In genomic region chr12:92226036-92226661, GRCh38 we compare ENCODE assay signal across 28 cellular contexts.
DNase-seq lines count a peak whose midpoint lies in the region; FAIRE-seq and TF ChIP-seq lines count a peak whose summit lies in the region.
"Had no signal": no experiment of that assay in that cellular context is flagged by ENCODE, and none has a peak within 500 bp of the region (broad histone marks: within the 10 kb centered on the region; RNA-seq: fewer than 3 reads in every experiment).

No MANE protein-coding gene starts in this region.

- H2AK5ac ChIP-seq in mesenchymal stem cell (ENCODE audit: low read length, severe bottlenecking): no peak overlapping the region

- no peak overlapping the region for H2BK5ac ChIP-seq in mesenchymal stem cell (ENCODE audit: low read depth, low read length, poor library complexity, severe bottlenecking)

- peaks cover 3% of the 10 kb centered on the region for H3K4me1 Mint-ChIP-seq in T-helper 2 cell treated with Interferon-gamma antibody and Interleukin-4, amounts not matched to agents 5 μg/mL and 100 μg/mL, for 36 hours (ENCODE audit: low read depth)
- H3K4me1 Mint-ChIP-seq in activated CD4-positive, alpha-beta T cell treated with anti-CD3 and anti-CD28 coated beads, Interleukin-2, amount 10 ng/mL, durations not matched to agents 24 days and 14 days: peaks cover 2% of the 10 kb centered on the region

- no peaks in the 10 kb centered on the region for H3K9me3 Mint-ChIP-seq in T-helper 2 cell treated with Interferon-gamma antibody and Interleukin-4, amounts not matched to agents 5 μg/mL and 100 μg/mL, for 36 hours
- peaks cover 6% of the 10 kb centered on the region for H3K9me3 Mint-ChIP-seq in activated CD4-positive, alpha-beta T cell treated with anti-CD3 and anti-CD28 coated beads, Interleukin-2, amount 10 ng/mL, durations not matched to agents 24 days and 14 days
- H3K9me3 Mint-ChIP-seq: activated CD4-positive, alpha-beta memory T cell treated with anti-CD3 and anti-CD28 coated beads for 36 hours; stimulated activated naive CD8-positive, alpha-beta T cell treated with anti-CD3 and anti-CD28 coated beads, Interleukin-15, Interleukin-2, amounts not matched to agents 100 ng/mL and 50 ng/mL, for 24 hours had no signal

- CTCF ChIA-PET in OCI-LY7 (lab: Charles Lee; ENCODE audit: unreplicated experiment): no interaction called here

- no peak overlapping the region for H2BK12ac ChIP-seq in mesenchymal stem cell (ENCODE audit: low read length in 2 of 2)

- no peaks in the 10 kb centered on the region for H4K20me1 ChIP-seq in OCI-LY7 (ENCODE audit: insufficient read depth, low read length)

- no peak overlapping the region for H3K23ac ChIP-seq in mesenchymal stem cell (ENCODE audit: low read length in 2 of 2)

- intact Hi-C loops in activated CD4-positive, alpha-beta T cell treated with anti-CD3 and anti-CD28 coated beads, Interleukin-2, amount 10 ng/mL, durations not matched to agents 24 days and 14 days (cut with micrococcal nuclease): no loop called here
- intact Hi-C loops in OCI-LY7 (cut with micrococcal nuclease; ENCODE audit: unreplicated experiment): no loop called here

- no peaks in the 10 kb centered on the region for H3K27me3 ChIP-seq in adipocyte (replicated peaks; ENCODE audit: control insufficient read depth, insufficient read depth, low read length)
- no peaks in the 10 kb centered on the region for H3K27me3 ChIP-seq in mesenchymal stem cell (ENCODE audit: control insufficient read depth in 1 of 2, insufficient read depth in 1 of 2, low read length in 2 of 2)
- H3K27me3 ChIP-seq: BE2C, foreskin keratinocyte, heart left ventricle, vagina had no signal

- H3K4me2 ChIP-seq in mesenchymal stem cell (ENCODE audit: low read length, poor library complexity, severe bottlenecking) (no peak overlapping the region), OCI-LY7 (ENCODE audit: low read length) (no peak overlapping the region)
- H3K4me2 ChIP-seq: A549 had no signal

- no peaks in the 10 kb centered on the region for H3K79me1 ChIP-seq in mesenchymal stem cell (replicated peaks; ENCODE audit: low read length, poor library complexity, severe bottlenecking)

- H3K4me3 ChIP-seq in adipocyte (ENCODE audit: low read length): no peak overlapping the region
- H3K4me3 ChIP-seq in mesenchymal stem cell (ENCODE audit: insufficient read depth in 1 of 2, low read depth in 1 of 2, low read length in 2 of 2): no peak overlapping the region
- no peak overlapping the region for H3K4me3 ChIP-seq in OCI-LY7 (ENCODE audit: low read depth, low read length, poor library complexity, severe bottlenecking)
- H3K4me3 ChIP-seq: A549, heart left ventricle, psoas muscle, SK-N-MC, vagina had no signal

- H2BK120ac ChIP-seq in mesenchymal stem cell (ENCODE audit: low read depth, low read length): no peak overlapping the region

- H2AFZ ChIP-seq in mesenchymal stem cell (ENCODE audit: low read depth, low read length) (no peak overlapping the region), OCI-LY7 (ENCODE audit: low read length) (no peak overlapping the region)

- no peak overlapping the region for H3K4me3 Mint-ChIP-seq in T-helper 2 cell treated with Interferon-gamma antibody and Interleukin-4, amounts not matched to agents 5 μg/mL and 100 μg/mL, for 36 hours
- no peak overlapping the region for H3K4me3 Mint-ChIP-seq in activated CD4-positive, alpha-beta T cell treated with anti-CD3 and anti-CD28 coated beads, Interleukin-2, amount 10 ng/mL, durations not matched to agents 24 days and 14 days
- H3K4me3 Mint-ChIP-seq: activated CD4-positive, alpha-beta memory T cell treated with anti-CD3 and anti-CD28 coated beads for 36 hours; stimulated activated naive CD8-positive, alpha-beta T cell treated with anti-CD3 and anti-CD28 coated beads, Interleukin-15, Interleukin-2, amounts not matched to agents 100 ng/mL and 50 ng/mL, for 24 hours had no signal

- TF ChIP-seq CTCF in D721Med (IDR thresholded peaks at IDR 0.05; ENCODE audit: insufficient read depth, missing control alignments) (no peak), OCI-LY7 (conservative IDR thresholded peaks at IDR 0.05; ENCODE audit: low read length) (no peak)

- no peak overlapping the region for H3K27ac Mint-ChIP-seq in T-helper 2 cell treated with Interferon-gamma antibody and Interleukin-4, amounts not matched to agents 5 μg/mL and 100 μg/mL, for 36 hours
- no peak overlapping the region for H3K27ac Mint-ChIP-seq in activated CD4-positive, alpha-beta T cell treated with anti-CD3 and anti-CD28 coated beads, Interleukin-2, amount 10 ng/mL, durations not matched to agents 24 days and 14 days
- H3K27ac Mint-ChIP-seq: activated CD4-positive, alpha-beta memory T cell treated with anti-CD3 and anti-CD28 coated beads for 36 hours; stimulated activated naive CD8-positive, alpha-beta T cell treated with anti-CD3 and anti-CD28 coated beads, Interleukin-15, Interleukin-2, amounts not matched to agents 100 ng/mL and 50 ng/mL, for 24 hours had no signal

- 88% methylated on average over 2 of the region's 4 CpGs for WGBS in mesenchymal stem cell

- H3K4me1 ChIP-seq in adipocyte (ENCODE audit: control insufficient read depth, insufficient read depth, low read length) (peaks cover 21% of the 10 kb centered on the region), mesenchymal stem cell (ENCODE audit: control insufficient read depth, insufficient read depth, low read depth, low read length) (no peaks in the 10 kb centered on the region), OCI-LY7 (ENCODE audit: insufficient read depth, low read length, poor library complexity, severe bottlenecking) (no peaks in the 10 kb centered on the region)
- H3K4me1 ChIP-seq: foreskin keratinocyte, psoas muscle had no signal

- H3K4ac ChIP-seq in mesenchymal stem cell (ENCODE audit: low read depth in 1 of 2, low read length in 2 of 2): no peak overlapping the region

- no peak overlapping the region for H2BK15ac ChIP-seq in mesenchymal stem cell (ENCODE audit: low read depth, poor library complexity, severe bottlenecking)

- peak; percentile 48 for FAIRE-seq in D721Med (lab: Jason Lieb, UNC)
- FAIRE-seq: A549, TTC549 had no signal

- H3K18ac ChIP-seq in mesenchymal stem cell (ENCODE audit: low read depth in 1 of 2, low read length in 2 of 2): no peak overlapping the region

- no peak overlapping the region for H3K14ac ChIP-seq in mesenchymal stem cell (ENCODE audit: low read length in 2 of 2)

- H3K79me2 ChIP-seq in OCI-LY7 (ENCODE audit: insufficient read depth, low read depth, low read length): no peaks in the 10 kb centered on the region

- no peaks in the 10 kb centered on the region for H3K9me2 ChIP-seq in OCI-LY7 (ENCODE audit: insufficient read depth, low read length)

- H3K27ac ChIP-seq in mesenchymal stem cell (ENCODE audit: low read length, poor library complexity, severe bottlenecking) (no peak overlapping the region), OCI-LY7 (ENCODE audit: low read depth, low read length, poor library complexity, severe bottlenecking) (no peak overlapping the region)
- H3K27ac ChIP-seq: A549, foreskin keratinocyte, psoas muscle, SK-N-MC, vagina had no signal

- no TSS peak for BruUV-seq in OCI-LY7 (replicated peaks; lab: Mats Ljungman, UMichigan)

- H3K9ac ChIP-seq in adipocyte (ENCODE audit: low read length) (peak overlapping the region; percentile 13), mesenchymal stem cell (ENCODE audit: low read length) (no peak overlapping the region)

- H3K36me3 ChIP-seq in adipocyte (ENCODE audit: control insufficient read depth, insufficient read depth, low read length, severe bottlenecking) (no peaks in the 10 kb centered on the region), mesenchymal stem cell (ENCODE audit: control insufficient read depth in 1 of 2, insufficient read depth in 2 of 2, low read depth in 1 of 2, low read length in 2 of 2) (no peaks in the 10 kb centered on the region), OCI-LY7 (ENCODE audit: insufficient read depth, low read length) (no peaks in the 10 kb centered on the region)
- H3K36me3 ChIP-seq: BE2C, heart left ventricle, vagina had no signal

- no peaks in the 10 kb centered on the region for H3K27me3 Mint-ChIP-seq in T-helper 2 cell treated with Interferon-gamma antibody and Interleukin-4, amounts not matched to agents 5 μg/mL and 100 μg/mL, for 36 hours (ENCODE audit: low read depth)
- no peaks in the 10 kb centered on the region for H3K27me3 Mint-ChIP-seq in activated CD4-positive, alpha-beta T cell treated with anti-CD3 and anti-CD28 coated beads, Interleukin-2, amount 10 ng/mL, durations not matched to agents 24 days and 14 days
- H3K27me3 Mint-ChIP-seq: activated CD4-positive, alpha-beta memory T cell treated with anti-CD3 and anti-CD28 coated beads for 36 hours; stimulated activated naive CD8-positive, alpha-beta T cell treated with anti-CD3 and anti-CD28 coated beads, Interleukin-15, Interleukin-2, amounts not matched to agents 100 ng/mL and 50 ng/mL, for 24 hours had no signal

- DNase-seq in D721Med (ENCODE audit: insufficient read length, low spot score) (no peak), adipocyte (ENCODE audit: low read depth) (peak; percentile 50), fibroblast of gingiva (ENCODE audit: low read depth) (peak; percentile 36), mesenchymal stem cell (peak; percentile 48), OCI-LY7 (ENCODE audit: low spot score) (no peak), Kasumi-1 (lab: John Stamatoyannopoulos, UW) (no peak)
- no peak for DNase-seq in T-helper 2 cell treated with Interferon-gamma antibody and Interleukin-4, amounts not matched to agents 5 μg/mL and 100 μg/mL, for 36 hours (ENCODE audit: low spot score)
- no peak for DNase-seq in activated CD4-positive, alpha-beta T cell treated with anti-CD3 and anti-CD28 coated beads, Interleukin-2, amount 10 ng/mL, durations not matched to agents 24 days and 14 days
- DNase-seq: activated CD4-positive, alpha-beta memory T cell treated with anti-CD3 and anti-CD28 coated beads for 36 hours; activated CD8-positive, alpha-beta memory T cell treated with anti-CD3 and anti-CD28 coated beads, Interleukin-2, amount 50 U/mL, for 4 hours; activated naive CD4-positive, alpha-beta T cell treated with anti-CD3 and anti-CD28 coated beads, Interleukin-2, amount 50 U/mL, for 16 hours; BE2C; central memory CD4-positive, alpha-beta T cell; dermis blood vessel endothelial cell; H7; heart left ventricle; mesendoderm; NCI-H1105; NCI-H1930; NCI-H2227 treated with DMSO at 0.1 percent for 48 hours; NCI-H774; psoas muscle had no signal

- H3K9me3 ChIP-seq in adipocyte (ENCODE audit: control insufficient read depth, low read length) (no peaks in the 10 kb centered on the region), mesenchymal stem cell (ENCODE audit: control insufficient read depth, low read length) (no peaks in the 10 kb centered on the region), OCI-LY7 (ENCODE audit: low read length) (no peaks in the 10 kb centered on the region)
- H3K9me3 ChIP-seq: A549, BE2C, psoas muscle, vagina had no signal

- H4K91ac ChIP-seq in mesenchymal stem cell (ENCODE audit: low read length): no peak overlapping the region

- H4K8ac ChIP-seq in mesenchymal stem cell (ENCODE audit: low read length): no peak overlapping the region

- POLR2A ChIA-PET in OCI-LY7 (lab: Charles Lee): interaction anchor here (0.5 to 0.7 kb wide), 4 partner anchors 15 to 366 kb away, joined by 3 to 13 read pairs (median 3); no protein-coding TSS in a partner anchor

- no peaks in the 10 kb centered on the region for H3K36me3 Mint-ChIP-seq in T-helper 2 cell treated with Interferon-gamma antibody and Interleukin-4, amounts not matched to agents 5 μg/mL and 100 μg/mL, for 36 hours (ENCODE audit: low read depth)
- no peaks in the 10 kb centered on the region for H3K36me3 Mint-ChIP-seq in activated CD4-positive, alpha-beta T cell treated with anti-CD3 and anti-CD28 coated beads, Interleukin-2, amount 10 ng/mL, durations not matched to agents 24 days and 14 days (ENCODE audit: low read depth)
- H3K36me3 Mint-ChIP-seq: activated CD4-positive, alpha-beta memory T cell treated with anti-CD3 and anti-CD28 coated beads for 36 hours had no signal

Comparison
In these comparisons a context has a peak if more than half of its experiments do, and no peak if none do; other contexts are left out.
1. DNase-seq: peak in adipocyte (single experiment), fibroblast of gingiva (single experiment) and mesenchymal stem cell (single experiment); none in D721Med (single experiment), T-helper 2 cell treated with Interferon-gamma antibody and Interleukin-4, amounts not matched to agents 5 μg/mL and 100 μg/mL, for 36 hours (single experiment), activated CD4-positive, alpha-beta T cell treated with anti-CD3 and anti-CD28 coated beads, Interleukin-2, amount 10 ng/mL, durations not matched to agents 24 days and 14 days (single experiment), OCI-LY7 (single experiment) and Kasumi-1 (0 of 2).